In genomic region chr17:2050246-2050866, GRCh38 we compare ENCODE assay signal across 8 cellular contexts. TPM values are rescaled to one million over a fixed set of nuclear protein-coding genes. Genes with fewer than 3 reads are reported as not detected.
A peak's percentile ranks its signal among the peaks of the same experiment; 100 is the strongest.
DNase-seq lines count a peak whose midpoint lies in the region; ATAC-seq and TF ChIP-seq lines count a peak whose summit lies in the region.

No MANE protein-coding gene starts in this region.

- no peaks in the 10 kb centered on the region for H3K9me3 ChIP-seq in HUES48 (ENCODE audit: control insufficient read depth, insufficient read depth, low read length)
- no peaks in the 10 kb centered on the region for H3K9me3 ChIP-seq in body of pancreas
- H3K9me3 ChIP-seq in spleen, result no peaks in the 10 kb centered on the region

- no peaks in the 10 kb centered on the region for H3K36me3 ChIP-seq in HUES48 (ENCODE audit: control insufficient read depth, insufficient read depth, low read length)
- no peaks in the 10 kb centered on the region for H3K36me3 ChIP-seq in body of pancreas (replicated peaks in 1 of 2; ENCODE audit: insufficient read depth in 1 of 2, low read depth in 2 of 2)
- no peaks in the 10 kb centered on the region for H3K36me3 ChIP-seq in spleen

- TF ChIP-seq POLR2A in body of pancreas (IDR thresholded peaks at IDR 0.05) (peak in 1 of 3 donors; percentile 11), spleen (IDR thresholded peaks at IDR 0.05) (no peak)

- TF ChIP-seq CTCF in body of pancreas (IDR thresholded peaks at IDR 0.05) (no peak), spleen (IDR thresholded peaks at IDR 0.05 in 8 of 11, conservative IDR thresholded peaks at IDR 0.05 in 3 of 11) (peak in 1 of 11 experiments; percentile 18)

- 1% methylated on average over 26 of the region's 72 CpGs; no CpG with 5 or more reads in 1 of the 2 donors for WGBS in body of pancreas, 2 donors
- WGBS in spleen, 5 donors, result 0 to 1% (median 1%) methylated on average over 5 to 72 of the region's 72 CpGs

- peak; percentile 15 for ATAC-seq in GM18517 (IDR thresholded peaks at IDR 0.05; ENCODE audit: unreplicated experiment)
- peak; percentile 57 for ATAC-seq in body of pancreas

- DNase-seq in A172 (ENCODE audit: low spot score), result peak; percentile 53
- peak; percentile 55 to 78 (median 68) for DNase-seq in T-helper 1 cell
- peak; percentile 69 to 74 (median 69) for DNase-seq in body of pancreas
- peak; percentile 55 for DNase-seq in iPS-NIHi7 (ENCODE audit: extremely low spot score)
- DNase-seq in spleen, result peak; percentile 91
- no peak for DNase-seq in NK-92 (lab: John Stamatoyannopoulos, UW; ENCODE audit: unreplicated experiment)

- no peak overlapping the region for H3K9ac ChIP-seq in HUES48 (ENCODE audit: low read depth, low read length)

- H3K27ac ChIP-seq in HUES48 (ENCODE audit: low read depth, low read length) (no peak overlapping the region), body of pancreas (peak overlapping the region in 1 of 4 donors; percentile 53), spleen (peak overlapping the region in 3 of 8 donors; percentile 53 to 60 (median 58))

- H3K27me3 ChIP-seq in HUES48 (ENCODE audit: control insufficient read depth, insufficient read depth, low read length) (peaks cover 74% of the 10 kb centered on the region), body of pancreas (peaks cover 0 to 6% of the 10 kb centered on the region in 2 donors), spleen (replicated peaks in 1 of 7) (peaks cover 0 to 74% (median 34%) of the 10 kb centered on the region in 7 donors)

- intact Hi-C loops in body of pancreas (cut with DNase I) (no loop called here), spleen (cut with DNase I; ENCODE audit: low total_unique reads) (loop anchor here (10.0 kb wide), 1 partner anchor 234 kb away; no protein-coding TSS in a partner anchor)

- peak overlapping the region; percentile 52; the same call in 1 of the 2 replicates for H3K4me3 ChIP-seq in HUES48 (ENCODE audit: low read depth, low read length)
- H3K4me3 ChIP-seq in body of pancreas, result peak overlapping the region in 1 of 2 donors; percentile 15
- peak overlapping the region; percentile 49 to 93 (median 80) for H3K4me3 ChIP-seq in spleen

- H3K4me1 ChIP-seq in HUES48 (ENCODE audit: control insufficient read depth, insufficient read depth, low read length), result peaks cover 4% of the 10 kb centered on the region; the same call in 1 of the 2 replicates
- peaks cover 47% of the 10 kb centered on the region for H3K4me1 ChIP-seq in body of pancreas
- peaks cover 41 to 60% (median 53%) of the 10 kb centered on the region in 6 donors for H3K4me1 ChIP-seq in spleen

RNA-seq across cellular contexts. Expression of gene HIC1, which starts 4.5 kb away (rescaled TPM):
- 7.3 and 12.5 TPM in 2 replicates for total RNA-seq in A172 (2014; rRNA removed; shearing (Covaris generic))
- total RNA-seq in body of pancreas (10 to 100 TPM in 1 of 2 donors, 1 to 10 TPM in 1; 9.6 to 18.1 TPM), spleen (10 to 100 TPM in 6 of 7 donors, 1 to 10 TPM in 1; 7.0 to 59.6 (median 23.3) TPM)
- polyA plus RNA-seq in spleen, result 1 to 10 TPM; 1.3 to 4.7 (median 2.6) TPM

RNA-seq across cellular contexts. Expression of gene OVCA2, which starts 8.5 kb away (rescaled TPM):
- 104 and 128 TPM in 2 replicates for total RNA-seq in A172 (2014; rRNA removed; shearing (Covaris generic))
- 10 to 100 TPM; 17.1 to 36.3 TPM for total RNA-seq in body of pancreas
- total RNA-seq in spleen, result 10 to 100 TPM; 20.9 to 51.3 (median 28.9) TPM
- polyA plus RNA-seq in spleen, result 10 to 100 TPM; 52.9 to 68.8 (median 66.4) TPM

RNA-seq across cellular contexts. Expression of gene DPH1, which starts 20.4 kb away (rescaled TPM):
- total RNA-seq in A172 (2014; rRNA removed; shearing (Covaris generic)), result 31.2 and 33.2 TPM in 2 replicates
- total RNA-seq in body of pancreas (10 to 100 TPM; 34.8 to 77.8 TPM), spleen (10 to 100 TPM; 38.3 to 58.5 (median 43.5) TPM)
- polyA plus RNA-seq in spleen, result 10 to 100 TPM; 20.6 to 37.9 (median 20.9) TPM

RNA-seq across cellular contexts. Expression of gene RTN4RL1, which starts 25.2 kb away (rescaled TPM):
- total RNA-seq in A172 (2014; rRNA removed; shearing (Covaris generic)), result 1.7 and 2.2 TPM in 2 replicates
- total RNA-seq in body of pancreas, result 1 to 10 TPM; 3.1 to 3.6 TPM
- total RNA-seq in spleen, result 1 to 10 TPM in 5 of 7 donors, under 1 TPM in 2; 0.67 to 4.5 (median 2.1) TPM
- polyA plus RNA-seq in spleen, result under 1 TPM; 0.09 to 0.67 (median 0.26) TPM
